1 cellular context compared by ENCODE assay signal in genomic region chr1:3322440-3323020, GRCh38.
A peak's percentile ranks its signal among the peaks of the same experiment; 100 is the strongest.
TF ChIP-seq lines count a peak whose summit lies in the region.

No MANE protein-coding gene starts in this region.

TF ChIP-seq in HepG2, 621 proteins besides CTCF, POLR2A, EP300 and RAD21 (continued from another document and continues in another):
- TF ChIP-seq PAXIP1 (CRISPR knock-in tag; conservative IDR thresholded peaks at IDR 0.05) = no peak
- 0 out of 2 replicates have a peak, but pooled peaks have one; percentile 10 for TF ChIP-seq ZMYM3 (CRISPR knock-in tag; IDR thresholded peaks at IDR 0.05)
- TF ChIP-seq SP140L (CRISPR knock-in tag; IDR thresholded peaks at IDR 0.05; ENCODE audit: borderline replicate concordance) = no peak
- peak; percentile 38; the same call in 1 of the 2 replicates for TF ChIP-seq ZNF235 (CRISPR knock-in tag; IDR thresholded peaks at IDR 0.05; ENCODE audit: borderline replicate concordance)
- TF ChIP-seq, protein P1, sequence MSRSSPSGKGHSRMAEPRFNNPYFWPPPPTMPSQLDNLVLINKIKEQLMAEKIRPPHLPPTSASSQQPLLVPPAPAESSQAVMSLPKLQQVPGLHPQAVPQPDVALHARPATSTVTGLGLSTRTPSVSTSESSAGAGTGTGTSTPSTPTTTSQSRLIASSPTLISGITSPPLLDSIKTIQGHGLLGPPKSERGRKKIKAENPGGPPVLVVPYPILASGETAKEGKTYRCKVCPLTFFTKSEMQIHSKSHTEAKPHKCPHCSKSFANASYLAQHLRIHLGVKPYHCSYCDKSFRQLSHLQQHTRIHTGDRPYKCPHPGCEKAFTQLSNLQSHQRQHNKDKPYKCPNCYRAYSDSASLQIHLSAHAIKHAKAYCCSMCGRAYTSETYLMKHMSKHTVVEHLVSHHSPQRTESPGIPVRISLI (CRISPR knock-in tag; IDR thresholded peaks at IDR 0.05; ENCODE audit: borderline replicate concordance) = no peak
- no peak for TF ChIP-seq MXD4 (CRISPR knock-in tag; IDR thresholded peaks at IDR 0.05)
- 0 out of 2 replicates have a peak, but pooled peaks have one; percentile 16 for TF ChIP-seq SNAI1 (CRISPR knock-in tag; IDR thresholded peaks at IDR 0.05; ENCODE audit: borderline replicate concordance)
- no peak for TF ChIP-seq ZSCAN21 (CRISPR knock-in tag; IDR thresholded peaks at IDR 0.05; ENCODE audit: borderline replicate concordance)
- TF ChIP-seq MLX (CRISPR knock-in tag; IDR thresholded peaks at IDR 0.05) = 0 out of 2 replicates have a peak, but pooled peaks have one; percentile 6
- TF ChIP-seq ZNF747 (CRISPR knock-in tag; IDR thresholded peaks at IDR 0.05; ENCODE audit: borderline replicate concordance) = no peak
- no peak for TF ChIP-seq STAT5B (CRISPR knock-in tag; IDR thresholded peaks at IDR 0.05)
- no peak for TF ChIP-seq TERF1 (CRISPR knock-in tag; IDR thresholded peaks at IDR 0.05)
- TF ChIP-seq, protein P2, sequence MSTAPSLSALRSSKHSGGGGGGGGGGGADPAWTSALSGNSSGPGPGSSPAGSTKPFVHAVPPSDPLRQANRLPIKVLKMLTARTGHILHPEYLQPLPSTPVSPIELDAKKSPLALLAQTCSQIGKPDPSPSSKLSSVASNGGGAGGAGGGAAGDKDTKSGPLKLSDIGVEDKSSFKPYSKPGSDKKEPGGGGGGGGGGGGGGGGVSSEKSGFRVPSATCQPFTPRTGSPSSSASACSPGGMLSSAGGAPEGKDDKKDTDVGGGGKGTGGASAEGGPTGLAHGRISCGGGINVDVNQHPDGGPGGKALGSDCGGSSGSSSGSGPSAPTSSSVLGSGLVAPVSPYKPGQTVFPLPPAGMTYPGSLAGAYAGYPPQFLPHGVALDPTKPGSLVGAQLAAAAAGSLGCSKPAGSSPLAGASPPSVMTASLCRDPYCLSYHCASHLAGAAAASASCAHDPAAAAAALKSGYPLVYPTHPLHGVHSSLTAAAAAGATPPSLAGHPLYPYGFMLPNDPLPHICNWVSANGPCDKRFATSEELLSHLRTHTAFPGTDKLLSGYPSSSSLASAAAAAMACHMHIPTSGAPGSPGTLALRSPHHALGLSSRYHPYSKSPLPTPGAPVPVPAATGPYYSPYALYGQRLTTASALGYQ (CRISPR knock-in tag; IDR thresholded peaks at IDR 0.05) = no peak
- peak; percentile 30; the same call in 1 of the 2 replicates for TF ChIP-seq YEATS4 (CRISPR knock-in tag; IDR thresholded peaks at IDR 0.05; ENCODE audit: borderline replicate concordance)
- TF ChIP-seq PCBP1 (IDR thresholded peaks at IDR 0.05; ENCODE audit: borderline replicate concordance, low read depth, low read length) = 0 out of 2 replicates have a peak, but pooled peaks have one; percentile 17
- TF ChIP-seq ZNF317 (CRISPR knock-in tag; IDR thresholded peaks at IDR 0.05) = peak; percentile 14; the same call in 1 of the 2 replicates
- TF ChIP-seq ZNF280B (CRISPR knock-in tag; IDR thresholded peaks at IDR 0.05; ENCODE audit: borderline replicate concordance) = 0 out of 2 replicates have a peak, but pooled peaks have one; percentile 11
- 0 out of 2 replicates have a peak, but pooled peaks have one; percentile 6 for TF ChIP-seq TFDP1 (CRISPR knock-in tag; IDR thresholded peaks at IDR 0.05; ENCODE audit: borderline replicate concordance)
- TF ChIP-seq BRD4 (CRISPR knock-in tag; IDR thresholded peaks at IDR 0.05) = 0 out of 2 replicates have a peak, but pooled peaks have one; percentile 69
- TF ChIP-seq TBP (CRISPR knock-in tag; IDR thresholded peaks at IDR 0.05) = no peak
- no peak for TF ChIP-seq MATR3 (CRISPR knock-in tag; IDR thresholded peaks at IDR 0.05)
- TF ChIP-seq, protein P3, sequence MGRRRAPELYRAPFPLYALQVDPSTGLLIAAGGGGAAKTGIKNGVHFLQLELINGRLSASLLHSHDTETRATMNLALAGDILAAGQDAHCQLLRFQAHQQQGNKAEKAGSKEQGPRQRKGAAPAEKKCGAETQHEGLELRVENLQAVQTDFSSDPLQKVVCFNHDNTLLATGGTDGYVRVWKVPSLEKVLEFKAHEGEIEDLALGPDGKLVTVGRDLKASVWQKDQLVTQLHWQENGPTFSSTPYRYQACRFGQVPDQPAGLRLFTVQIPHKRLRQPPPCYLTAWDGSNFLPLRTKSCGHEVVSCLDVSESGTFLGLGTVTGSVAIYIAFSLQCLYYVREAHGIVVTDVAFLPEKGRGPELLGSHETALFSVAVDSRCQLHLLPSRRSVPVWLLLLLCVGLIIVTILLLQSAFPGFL (CRISPR knock-in tag; IDR thresholded peaks at IDR 0.05) = no peak
- TF ChIP-seq, protein P4, sequence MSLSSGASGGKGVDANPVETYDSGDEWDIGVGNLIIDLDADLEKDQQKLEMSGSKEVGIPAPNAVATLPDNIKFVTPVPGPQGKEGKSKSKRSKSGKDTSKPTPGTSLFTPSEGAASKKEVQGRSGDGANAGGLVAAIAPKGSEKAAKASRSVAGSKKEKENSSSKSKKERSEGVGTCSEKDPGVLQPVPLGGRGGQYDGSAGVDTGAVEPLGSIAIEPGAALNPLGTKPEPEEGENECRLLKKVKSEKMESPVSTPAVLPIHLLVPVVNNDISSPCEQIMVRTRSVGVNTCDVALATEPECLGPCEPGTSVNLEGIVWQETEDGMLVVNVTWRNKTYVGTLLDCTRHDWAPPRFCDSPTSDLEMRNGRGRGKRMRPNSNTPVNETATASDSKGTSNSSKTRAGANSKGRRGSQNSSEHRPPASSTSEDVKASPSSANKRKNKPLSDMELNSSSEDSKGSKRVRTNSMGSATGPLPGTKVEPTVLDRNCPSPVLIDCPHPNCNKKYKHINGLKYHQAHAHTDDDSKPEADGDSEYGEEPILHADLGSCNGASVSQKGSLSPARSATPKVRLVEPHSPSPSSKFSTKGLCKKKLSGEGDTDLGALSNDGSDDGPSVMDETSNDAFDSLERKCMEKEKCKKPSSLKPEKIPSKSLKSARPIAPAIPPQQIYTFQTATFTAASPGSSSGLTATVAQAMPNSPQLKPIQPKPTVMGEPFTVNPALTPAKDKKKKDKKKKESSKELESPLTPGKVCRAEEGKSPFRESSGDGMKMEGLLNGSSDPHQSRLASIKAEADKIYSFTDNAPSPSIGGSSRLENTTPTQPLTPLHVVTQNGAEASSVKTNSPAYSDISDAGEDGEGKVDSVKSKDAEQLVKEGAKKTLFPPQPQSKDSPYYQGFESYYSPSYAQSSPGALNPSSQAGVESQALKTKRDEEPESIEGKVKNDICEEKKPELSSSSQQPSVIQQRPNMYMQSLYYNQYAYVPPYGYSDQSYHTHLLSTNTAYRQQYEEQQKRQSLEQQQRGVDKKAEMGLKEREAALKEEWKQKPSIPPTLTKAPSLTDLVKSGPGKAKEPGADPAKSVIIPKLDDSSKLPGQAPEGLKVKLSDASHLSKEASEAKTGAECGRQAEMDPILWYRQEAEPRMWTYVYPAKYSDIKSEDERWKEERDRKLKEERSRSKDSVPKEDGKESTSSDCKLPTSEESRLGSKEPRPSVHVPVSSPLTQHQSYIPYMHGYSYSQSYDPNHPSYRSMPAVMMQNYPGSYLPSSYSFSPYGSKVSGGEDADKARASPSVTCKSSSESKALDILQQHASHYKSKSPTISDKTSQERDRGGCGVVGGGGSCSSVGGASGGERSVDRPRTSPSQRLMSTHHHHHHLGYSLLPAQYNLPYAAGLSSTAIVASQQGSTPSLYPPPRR (CRISPR knock-in tag; IDR thresholded peaks at IDR 0.05; ENCODE audit: borderline replicate concordance) = no peak
- no peak for TF ChIP-seq ZBTB37 (CRISPR knock-in tag; IDR thresholded peaks at IDR 0.05)
- no peak for TF ChIP-seq PPARG (CRISPR knock-in tag; conservative IDR thresholded peaks at IDR 0.05)
- no peak for TF ChIP-seq RARG (CRISPR knock-in tag; IDR thresholded peaks at IDR 0.05; ENCODE audit: low read depth)
- TF ChIP-seq ZBTB14 (CRISPR knock-in tag; IDR thresholded peaks at IDR 0.05) = no peak
- TF ChIP-seq ZNF574 (CRISPR knock-in tag; IDR thresholded peaks at IDR 0.05) = 0 out of 2 replicates have a peak, but pooled peaks have one; percentile 3
